Comparison of ENCODE assay signal across 20 cellular contexts in genomic region chr5:107502711-107503110, GRCh38.
DNase-seq lines count a peak whose midpoint lies in the region; ATAC-seq, FAIRE-seq and TF ChIP-seq lines count a peak whose summit lies in the region.
"Had no signal": no experiment of that assay in that cellular context is flagged by ENCODE, and none has a peak within 500 bp of the region (broad histone marks: within the 10 kb centered on the region; RNA-seq: fewer than 3 reads in every experiment).

No MANE protein-coding gene starts in this region.

- no peaks in the 10 kb centered on the region for H3K79me2 ChIP-seq in Loucy (ENCODE audit: insufficient read depth, low read length)
- H3K79me2 ChIP-seq in endothelial cell of umbilical vein (ENCODE audit: control insufficient read depth, insufficient read depth, low read length): peaks cover 29% of the 10 kb centered on the region
- H3K79me2 ChIP-seq: parathyroid adenoma had no signal

- H3K4me3 ChIP-seq in A673 (ENCODE audit: low read depth, low read length, poor library complexity, severe bottlenecking) (peak overlapping the region; percentile 30), Loucy (ENCODE audit: low read length, poor library complexity, severe bottlenecking) (no peak overlapping the region), endothelial cell of umbilical vein (replicated peaks in 1 of 3; ENCODE audit: insufficient read depth in 1 of 3, low read depth in 1 of 3, low read length in 3 of 3) (peak overlapping the region in 1 of 3 experiments; percentile 90)
- H3K4me3 ChIP-seq in CD4-positive, alpha-beta memory T cell (ENCODE audit: low read length in 2 of 2): no peak overlapping the region
- H3K4me3 ChIP-seq: A549, coronary artery, lung, SK-N-MC, transverse colon had no signal

- BruUV-seq in A673 (replicated peaks; lab: Mats Ljungman, UMichigan) (no TSS peak), endothelial cell of umbilical vein (replicated peaks; lab: Mats Ljungman, UMichigan) (no TSS peak)

- DNase-seq in A673 (ENCODE audit: low spot score) (peak; percentile 30), NCI-H510A (lab: John Stamatoyannopoulos, UW) (peak; percentile 29), endothelial cell of umbilical vein (ENCODE audit: low read depth, low spot score) (no peak), SIG-M5 (lab: John Stamatoyannopoulos, UW) (no peak)
- no peak for DNase-seq in CD4-positive, alpha-beta memory T cell
- DNase-seq in stimulated activated CD4-positive, alpha-beta T cell treated with anti-CD3 and anti-CD28 coated beads, Interleukin-2, amount 100 ng/mL, for 48 hours: no peak
- DNase-seq: activated CD4-positive, CD25-positive, alpha-beta regulatory T cell; activated T-cell treated with anti-CD3 and anti-CD28 coated beads for 4 hours; hippocampal formation; NK-92 treated with Interleukin-12 subunit alpha and Interleukin-12 subunit beta, amount 100 ng/mL, for 24 hours; transverse colon had no signal

- CTCF ChIA-PET in A673 (lab: Charles Lee) (interaction anchor here (0.6 to 1.0 kb wide), 2 partner anchors 70 to 170 kb away, joined by 3 to 10 read pairs; no protein-coding TSS in a partner anchor), endothelial cell of umbilical vein (lab: Charles Lee) (interaction anchor here (2.5 to 6.3 kb wide), 4 partner anchors 33 to 255 kb away, joined by 9 to 65 read pairs (median 16); no protein-coding TSS in a partner anchor)
- CTCF ChIA-PET in CD4-positive, alpha-beta memory T cell (lab: Charles Lee; ENCODE audit: partially characterized antibody): no interaction called here

- H3K36me3 ChIP-seq in A673 (ENCODE audit: insufficient read depth, low read length, poor library complexity, severe bottlenecking) (no peaks in the 10 kb centered on the region), Loucy (ENCODE audit: insufficient read depth, low read length) (no peaks in the 10 kb centered on the region), endothelial cell of umbilical vein (ENCODE audit: control insufficient read depth in 2 of 2, extremely low read depth in 1 of 2, insufficient read depth in 2 of 2, low read length in 2 of 2) (peaks cover 0 to 3% of the 10 kb centered on the region in 2 experiments)
- H3K36me3 ChIP-seq in CD4-positive, alpha-beta memory T cell (ENCODE audit: insufficient read depth, low read length): no peaks in the 10 kb centered on the region
- H3K36me3 ChIP-seq: esophagus muscularis mucosa, transverse colon had no signal

- H3K9me1 ChIP-seq in endothelial cell of umbilical vein (replicated peaks; ENCODE audit: control insufficient read depth, extremely low read depth, insufficient read depth, low read length): no peaks in the 10 kb centered on the region

- no peak for FAIRE-seq in endothelial cell of umbilical vein (lab: Jason Lieb, UNC)
- FAIRE-seq: A549, D721Med had no signal

- TF ChIP-seq CTCF in A673 (conservative IDR thresholded peaks at IDR 0.05; ENCODE audit: low read depth, low read length) (no peak), Loucy (conservative IDR thresholded peaks at IDR 0.05; ENCODE audit: low read length) (no peak), endothelial cell of umbilical vein (IDR thresholded peaks at IDR 0.05; ENCODE audit: extremely low read depth in 1 of 2, insufficient read depth in 1 of 2, low read depth in 1 of 2, low read length in 2 of 2) (no peak)

- no peaks in the 10 kb centered on the region for H3K36me3 Mint-ChIP-seq in CD4-positive, alpha-beta memory T cell

- H3K9ac ChIP-seq in Loucy (ENCODE audit: low read depth, low read length, poor library complexity, severe bottlenecking) (no peak overlapping the region), endothelial cell of umbilical vein (replicated peaks; ENCODE audit: extremely low read depth, insufficient read depth, low read length) (peak overlapping the region; percentile 98)
- H3K9ac ChIP-seq: parathyroid adenoma had no signal

- H3K4me2 ChIP-seq in Loucy (ENCODE audit: low read depth, low read length, poor library complexity, severe bottlenecking) (peak overlapping the region; percentile 79), endothelial cell of umbilical vein (ENCODE audit: insufficient read depth, low read length) (peak overlapping the region; percentile 82)
- H3K4me2 ChIP-seq: A549 had no signal

- H3K27me3 Mint-ChIP-seq in CD4-positive, alpha-beta memory T cell: peaks cover 3% of the 10 kb centered on the region in 2 donors

- no peak for TF ChIP-seq POLR2A in endothelial cell of umbilical vein (IDR thresholded peaks at IDR 0.05; ENCODE audit: low read depth, low read length)

- H4K20me1 ChIP-seq in Loucy (ENCODE audit: insufficient read depth, low read length, poor library complexity, severe bottlenecking) (no peaks in the 10 kb centered on the region), endothelial cell of umbilical vein (replicated peaks; ENCODE audit: control insufficient read depth, extremely low read depth, insufficient read depth, low read length) (no peaks in the 10 kb centered on the region)

- POLR2A ChIA-PET in A673 (lab: Charles Lee; ENCODE audit: low non-redundant PET) (no interaction called here), endothelial cell of umbilical vein (lab: Charles Lee) (interaction anchor here (0.8 kb wide), 1 partner anchor 33 kb away, joined by 5 read pairs; no protein-coding TSS in a partner anchor)
- POLR2A ChIA-PET in CD4-positive, alpha-beta memory T cell (lab: Charles Lee; ENCODE audit: partially characterized antibody): no interaction called here

- no peak overlapping the region for H3K4me3 Mint-ChIP-seq in CD4-positive, alpha-beta memory T cell

- H3K27ac ChIP-seq in A673 (ENCODE audit: low read depth, low read length, poor library complexity, severe bottlenecking): peak overlapping the region; percentile 13
- H3K27ac ChIP-seq in endothelial cell of umbilical vein (ENCODE audit: insufficient read depth, low read depth, low read length): peak overlapping the region; percentile 97
- H3K27ac ChIP-seq in CD4-positive, alpha-beta memory T cell (ENCODE audit: low read depth, low read length): no peak overlapping the region
- H3K27ac ChIP-seq: coronary artery, esophagus muscularis mucosa, parathyroid adenoma, SK-N-MC, transverse colon had no signal

- H3K27me3 ChIP-seq in A673 (replicated peaks; ENCODE audit: insufficient read depth, low read depth, low read length, poor library complexity): no peaks in the 10 kb centered on the region
- H3K27me3 ChIP-seq in Loucy (ENCODE audit: insufficient read depth, low read length, poor library complexity, severe bottlenecking): no peaks in the 10 kb centered on the region
- H3K27me3 ChIP-seq in endothelial cell of umbilical vein (ENCODE audit: control insufficient read depth in 2 of 2, insufficient read depth in 2 of 2, low read length in 2 of 2): no peaks in the 10 kb centered on the region
- no peaks in the 10 kb centered on the region for H3K27me3 ChIP-seq in CD4-positive, alpha-beta memory T cell (ENCODE audit: insufficient read depth, low read length)
- H3K27me3 ChIP-seq: esophagus muscularis mucosa, transverse colon had no signal

- peaks cover 0 to 2% (median 0%) of the 10 kb centered on the region in 8 donors for H3K9me3 Mint-ChIP-seq in CD4-positive, alpha-beta memory T cell

- no peaks in the 10 kb centered on the region for H3F3A ChIP-seq in Loucy (ENCODE audit: low read depth)

- H3K4me1 ChIP-seq in A673 (ENCODE audit: insufficient read depth, low read length, poor library complexity, severe bottlenecking) (peaks cover 26% of the 10 kb centered on the region), Loucy (ENCODE audit: insufficient read depth, low read length, poor library complexity, severe bottlenecking) (peaks cover 24% of the 10 kb centered on the region), endothelial cell of umbilical vein (ENCODE audit: control insufficient read depth, extremely low read depth, insufficient read depth, low read length) (peaks cover 24% of the 10 kb centered on the region)
- no peaks in the 10 kb centered on the region for H3K4me1 ChIP-seq in CD4-positive, alpha-beta memory T cell (ENCODE audit: insufficient read depth, low read length)
- H3K4me1 ChIP-seq: esophagus muscularis mucosa, parathyroid adenoma had no signal

- H3K9me2 ChIP-seq in Loucy (replicated peaks; ENCODE audit: low read depth, low read length): no peaks in the 10 kb centered on the region

- no peak overlapping the region for H3K27ac Mint-ChIP-seq in CD4-positive, alpha-beta memory T cell

- dilution Hi-C loops in endothelial cell of umbilical vein (cut with MboI; ENCODE audit: extremely low pct_ligation_motif_present, low sequenced_read_pairs): no loop called here

- H3K4me1 Mint-ChIP-seq in CD4-positive, alpha-beta memory T cell: peaks cover 0 to 7% (median 5%) of the 10 kb centered on the region in 4 donors

- intact Hi-C loops in A673 (cut with micrococcal nuclease; ENCODE audit: unreplicated experiment): loop anchor here (5.0 kb wide), 2 partner anchors 70 to 170 kb away; partner anchors contain the start of gene EFNA5
- intact Hi-C loops in endothelial cell of umbilical vein (cut with micrococcal nuclease): loop anchor here (1.0 kb wide), 7 partner anchors 25 to 166 kb away; no protein-coding TSS in a partner anchor
- intact Hi-C loops in CD4-positive, alpha-beta memory T cell (cut with micrococcal nuclease): no loop called here

- no peak for ATAC-seq in GM21723 (IDR thresholded peaks at IDR 0.05; ENCODE audit: unreplicated experiment)
- ATAC-seq: A549 had no signal

- H2AFZ ChIP-seq in Loucy (ENCODE audit: low read length) (peak overlapping the region; percentile 71; the same call in 1 of the 2 replicates), endothelial cell of umbilical vein (ENCODE audit: low read depth, low read length) (peak overlapping the region; percentile 33)
- H2AFZ ChIP-seq: parathyroid adenoma had no signal

- H3K9me3 ChIP-seq in A673 (ENCODE audit: low read depth, low read length, poor library complexity, severe bottlenecking): no peaks in the 10 kb centered on the region
- no peaks in the 10 kb centered on the region for H3K9me3 ChIP-seq in Loucy (ENCODE audit: insufficient read depth, low read depth, low read length)
- no peaks in the 10 kb centered on the region for H3K9me3 ChIP-seq in endothelial cell of umbilical vein (replicated peaks; ENCODE audit: control insufficient read depth, insufficient read depth, low read length)
- no peaks in the 10 kb centered on the region for H3K9me3 ChIP-seq in CD4-positive, alpha-beta memory T cell (ENCODE audit: control insufficient read depth in 1 of 2, low read length in 2 of 2)
- H3K9me3 ChIP-seq: A549, esophagus muscularis mucosa, transverse colon had no signal

TF ChIP-seq in endothelial cell of umbilical vein, 7 proteins besides CTCF, POLR2A, EP300 and RAD21 (continues in another document):
- TF ChIP-seq MYC (IDR thresholded peaks at IDR 0.05; ENCODE audit: low read depth, low read length) (no peak), FOS (IDR thresholded peaks at IDR 0.05; ENCODE audit: borderline replicate concordance, insufficient read depth, low read length) (no peak), POLR2AphosphoS5 (IDR thresholded peaks at IDR 0.05; ENCODE audit: insufficient read depth, low read depth, low read length) (no peak), GATA2 (IDR thresholded peaks at IDR 0.05; ENCODE audit: insufficient read depth, insufficient read length, low read depth, low read length) (no peak), JUN (IDR thresholded peaks at IDR 0.05; ENCODE audit: borderline replicate concordance, insufficient read depth, insufficient read length, low read depth) (no peak)

Comparison
In these comparisons a context has a peak if more than half of its experiments do, and no peak if none do; other contexts are left out.
1. DNase-seq: peak in A673 (single experiment) and NCI-H510A (single experiment); none in endothelial cell of umbilical vein (single experiment), SIG-M5 (single experiment), CD4-positive, alpha-beta memory T cell (0 of 5) and stimulated activated CD4-positive, alpha-beta T cell treated with anti-CD3 and anti-CD28 coated beads, Interleukin-2, amount 100 ng/mL, for 48 hours (0 of 2).